ENCODE assay signal across 8 cellular contexts in the genomic region with DNA sequence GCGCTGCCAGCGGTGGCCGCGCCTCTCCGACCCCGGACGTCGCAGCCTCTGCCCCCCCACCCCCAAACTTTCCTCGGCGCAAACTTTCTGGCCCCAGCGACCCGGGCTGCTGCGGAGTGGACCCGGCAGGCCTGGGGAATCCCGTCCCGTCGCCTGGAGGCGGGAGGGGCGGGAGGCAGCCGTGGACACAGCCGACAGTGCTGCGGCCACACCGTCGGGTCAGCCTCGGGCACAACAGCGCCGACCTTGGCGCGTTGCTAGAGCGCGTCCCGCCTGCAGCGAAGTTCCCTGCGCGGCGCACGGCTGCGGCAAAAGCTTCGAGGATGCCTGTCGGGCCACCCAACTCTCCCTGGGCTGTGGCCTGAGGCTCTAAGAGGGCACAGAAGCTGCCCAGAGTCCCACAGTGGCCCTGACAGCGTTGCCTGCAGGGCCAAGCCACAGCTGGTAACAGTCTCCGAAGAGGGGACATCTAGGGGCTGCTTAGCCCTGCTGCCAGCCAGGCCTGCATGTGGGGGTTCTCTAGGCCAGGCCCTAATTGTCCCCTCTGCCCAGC. TPM values are rescaled to one million over a fixed set of nuclear protein-coding genes. Genes with fewer than 3 reads are reported as not detected.
DNase-seq lines count a peak whose midpoint lies in the region; ATAC-seq lines count a peak whose summit lies in the region.

No MANE protein-coding gene starts in this region.

- H3K27me3 ChIP-seq in ACC112 (ENCODE audit: insufficient read depth, low read length) (no peaks in the 10 kb centered on the region), duodenal mucosa (ENCODE audit: control insufficient read depth in 1 of 2, insufficient read depth in 2 of 2, low read length in 2 of 2) (no peaks in the 10 kb centered on the region), mucosa of rectum (ENCODE audit: control insufficient read depth in 2 of 2, insufficient read depth in 2 of 2, low read length in 2 of 2) (no peaks in the 10 kb centered on the region)

- H3K4me1 ChIP-seq in ACC112 (ENCODE audit: control insufficient read depth, insufficient read depth, low read length, unreplicated experiment), result peaks cover 11% of the 10 kb centered on the region
- peaks cover 12 to 16% of the 10 kb centered on the region in 2 donors for H3K4me1 ChIP-seq in duodenal mucosa (ENCODE audit: control insufficient read depth in 1 of 2, insufficient read depth in 2 of 2, low read length in 2 of 2)
- H3K4me1 ChIP-seq in mucosa of rectum (ENCODE audit: control insufficient read depth in 2 of 2, insufficient read depth in 2 of 2, low read length in 2 of 2), result peaks cover 20 to 21% of the 10 kb centered on the region in 2 donors

- H3K36me3 ChIP-seq in ACC112 (ENCODE audit: insufficient read depth, low read length), result no peaks in the 10 kb centered on the region
- peaks cover 3 to 6% of the 10 kb centered on the region in 2 donors for H3K36me3 ChIP-seq in duodenal mucosa (ENCODE audit: control insufficient read depth in 1 of 2, insufficient read depth in 2 of 2, low read length in 2 of 2)
- peaks cover 4 to 5% of the 10 kb centered on the region in 2 donors for H3K36me3 ChIP-seq in mucosa of rectum (ENCODE audit: control insufficient read depth in 2 of 2, insufficient read depth in 2 of 2, low read length in 2 of 2)

- H3K9ac ChIP-seq in duodenal mucosa (ENCODE audit: low read depth in 1 of 2, low read length in 2 of 2) (peak overlapping the region; percentile 6 to 48), mucosa of rectum (ENCODE audit: low read depth in 1 of 2, low read length in 2 of 2) (peak overlapping the region in 1 of 2 donors; percentile 82)

- peaks cover 56% of the 10 kb centered on the region for H3K79me2 ChIP-seq in ACC112 (ENCODE audit: control insufficient read depth, insufficient read depth, low read length, unreplicated experiment)

- peak overlapping the region; percentile 95 for H3K4me3 ChIP-seq in ACC112 (ENCODE audit: low read depth, low read length)
- peak overlapping the region; percentile 75 to 78 for H3K4me3 ChIP-seq in duodenal mucosa (ENCODE audit: low read depth in 1 of 2, low read length in 2 of 2)
- H3K4me3 ChIP-seq in mucosa of rectum (ENCODE audit: low read length in 2 of 2), result peak overlapping the region; percentile 60 to 78

- H3K9me3 ChIP-seq in duodenal mucosa (ENCODE audit: control insufficient read depth in 1 of 2, low read length in 2 of 2) (no peaks in the 10 kb centered on the region), mucosa of rectum (ENCODE audit: control insufficient read depth in 2 of 2, low read length in 2 of 2) (no peaks in the 10 kb centered on the region)

- DNase-seq in LHCN-M2 (ENCODE audit: low read depth) (peak; percentile 40), SKM-1 treated with dmso at 0.1 percent for 144 hours (lab: John Stamatoyannopoulos, UW; ENCODE audit: unreplicated experiment) (no peak), HK-2 (ENCODE audit: unreplicated experiment) (no peak), DMS153 (lab: John Stamatoyannopoulos, UW) (no peak)

- peak overlapping the region; percentile 47; the same call in 1 of the 2 replicates for H3K27ac ChIP-seq in ACC112 (ENCODE audit: low read depth, low read length)
- H3K27ac ChIP-seq in duodenal mucosa (ENCODE audit: low read depth, low read length), result peak overlapping the region; percentile 5
- peak overlapping the region; percentile 76 for H3K27ac ChIP-seq in mucosa of rectum (ENCODE audit: low read depth in 2 of 2, low read length in 2 of 2)

- H2AFZ ChIP-seq in ACC112 (ENCODE audit: low read length, unreplicated experiment), result no peak overlapping the region

- no peak for ATAC-seq in GM18519 (IDR thresholded peaks at IDR 0.05; ENCODE audit: low FRiP score, unreplicated experiment)

RNA-seq across cellular contexts. Expression of a gene that starts 1.3 kb away (rescaled TPM):
- 9.2 and 13.9 TPM in 2 replicates for total RNA-seq in LHCN-M2 (2014; rRNA removed)
- polyA plus RNA-seq in LHCN-M2 (2012), result 45.4 TPM

RNA-seq across cellular contexts. Expression of a gene that starts 27.2 kb away (rescaled TPM):
- total RNA-seq in LHCN-M2 (2014; rRNA removed), result 0.06 TPM in 1 of 2 replicates, not detected in the other
- polyA plus RNA-seq in LHCN-M2 (2012), result 0.06 TPM

RNA-seq across cellular contexts. Expression of a gene that starts 39.6 kb away (rescaled TPM):
- total RNA-seq in LHCN-M2 (2014; rRNA removed), result 59.3 and 71.9 TPM in 2 replicates
- 93.6 TPM for polyA plus RNA-seq in LHCN-M2 (2012)

RNA-seq across cellular contexts. Expression of a gene that starts 51.0 kb away (rescaled TPM):
- 158 and 176 TPM in 2 replicates for total RNA-seq in LHCN-M2 (2014; rRNA removed)
- 158 TPM for polyA plus RNA-seq in LHCN-M2 (2012)

RNA-seq across cellular contexts. Expression of a gene that starts 58.2 kb away (rescaled TPM):
- total RNA-seq in LHCN-M2 (2014; rRNA removed), result 1,263 and 1,378 TPM in 2 replicates
- polyA plus RNA-seq in LHCN-M2 (2012), result 1,297 TPM

Comparison
In these comparisons a context has a peak if more than half of its experiments do, and no peak if none do; other contexts are left out.
1. H3K27ac ChIP-seq: peak in every context shown above with its lines; median percentile 76 in mucosa of rectum; 47 in ACC112; 5 in duodenal mucosa.